Comparison of ENCODE assay signal across 1 cellular context in genomic region chr9:97853056-97853843, GRCh38.
TF ChIP-seq lines count a peak whose summit lies in the region.

Gene FOXE1 (plus strand): TSS chr9:97853226. CDS start chr9:97853915, 689 bp downstream.

TF ChIP-seq in HepG2, 621 proteins besides CTCF, POLR2A, EP300 and RAD21 (continued from another document and continues in another):
- TF ChIP-seq KIAA2018 (CRISPR knock-in tag; IDR thresholded peaks at IDR 0.05; ENCODE audit: borderline replicate concordance) = no peak
- TF ChIP-seq, protein P1, sequence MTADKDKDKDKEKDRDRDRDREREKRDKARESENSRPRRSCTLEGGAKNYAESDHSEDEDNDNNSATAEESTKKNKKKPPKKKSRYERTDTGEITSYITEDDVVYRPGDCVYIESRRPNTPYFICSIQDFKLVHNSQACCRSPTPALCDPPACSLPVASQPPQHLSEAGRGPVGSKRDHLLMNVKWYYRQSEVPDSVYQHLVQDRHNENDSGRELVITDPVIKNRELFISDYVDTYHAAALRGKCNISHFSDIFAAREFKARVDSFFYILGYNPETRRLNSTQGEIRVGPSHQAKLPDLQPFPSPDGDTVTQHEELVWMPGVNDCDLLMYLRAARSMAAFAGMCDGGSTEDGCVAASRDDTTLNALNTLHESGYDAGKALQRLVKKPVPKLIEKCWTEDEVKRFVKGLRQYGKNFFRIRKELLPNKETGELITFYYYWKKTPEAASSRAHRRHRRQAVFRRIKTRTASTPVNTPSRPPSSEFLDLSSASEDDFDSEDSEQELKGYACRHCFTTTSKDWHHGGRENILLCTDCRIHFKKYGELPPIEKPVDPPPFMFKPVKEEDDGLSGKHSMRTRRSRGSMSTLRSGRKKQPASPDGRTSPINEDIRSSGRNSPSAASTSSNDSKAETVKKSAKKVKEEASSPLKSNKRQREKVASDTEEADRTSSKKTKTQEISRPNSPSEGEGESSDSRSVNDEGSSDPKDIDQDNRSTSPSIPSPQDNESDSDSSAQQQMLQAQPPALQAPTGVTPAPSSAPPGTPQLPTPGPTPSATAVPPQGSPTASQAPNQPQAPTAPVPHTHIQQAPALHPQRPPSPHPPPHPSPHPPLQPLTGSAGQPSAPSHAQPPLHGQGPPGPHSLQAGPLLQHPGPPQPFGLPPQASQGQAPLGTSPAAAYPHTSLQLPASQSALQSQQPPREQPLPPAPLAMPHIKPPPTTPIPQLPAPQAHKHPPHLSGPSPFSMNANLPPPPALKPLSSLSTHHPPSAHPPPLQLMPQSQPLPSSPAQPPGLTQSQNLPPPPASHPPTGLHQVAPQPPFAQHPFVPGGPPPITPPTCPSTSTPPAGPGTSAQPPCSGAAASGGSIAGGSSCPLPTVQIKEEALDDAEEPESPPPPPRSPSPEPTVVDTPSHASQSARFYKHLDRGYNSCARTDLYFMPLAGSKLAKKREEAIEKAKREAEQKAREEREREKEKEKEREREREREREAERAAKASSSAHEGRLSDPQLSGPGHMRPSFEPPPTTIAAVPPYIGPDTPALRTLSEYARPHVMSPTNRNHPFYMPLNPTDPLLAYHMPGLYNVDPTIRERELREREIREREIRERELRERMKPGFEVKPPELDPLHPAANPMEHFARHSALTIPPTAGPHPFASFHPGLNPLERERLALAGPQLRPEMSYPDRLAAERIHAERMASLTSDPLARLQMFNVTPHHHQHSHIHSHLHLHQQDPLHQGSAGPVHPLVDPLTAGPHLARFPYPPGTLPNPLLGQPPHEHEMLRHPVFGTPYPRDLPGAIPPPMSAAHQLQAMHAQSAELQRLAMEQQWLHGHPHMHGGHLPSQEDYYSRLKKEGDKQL (CRISPR knock-in tag; IDR thresholded peaks at IDR 0.05; ENCODE audit: low read depth) = no peak
- peak; percentile 77; the same call in 1 of the 2 replicates for TF ChIP-seq ZNF800 (CRISPR knock-in tag; IDR thresholded peaks at IDR 0.05)
- TF ChIP-seq MIER2 (CRISPR knock-in tag; IDR thresholded peaks at IDR 0.05) = no peak
- TF ChIP-seq ZNF652 (CRISPR knock-in tag; IDR thresholded peaks at IDR 0.05; ENCODE audit: borderline replicate concordance, low read depth) = no peak
- no peak for TF ChIP-seq DMAP1 (CRISPR knock-in tag; IDR thresholded peaks at IDR 0.05)
- no peak for TF ChIP-seq ZNF879 (CRISPR knock-in tag; IDR thresholded peaks at IDR 0.05)
- TF ChIP-seq FOXK1 (CRISPR knock-in tag; IDR thresholded peaks at IDR 0.05; ENCODE audit: borderline replicate concordance, low read depth) = no peak
- no peak for TF ChIP-seq HNRNPUL1 (IDR thresholded peaks at IDR 0.05; ENCODE audit: low read depth, low read length)
- TF ChIP-seq, protein P2, sequence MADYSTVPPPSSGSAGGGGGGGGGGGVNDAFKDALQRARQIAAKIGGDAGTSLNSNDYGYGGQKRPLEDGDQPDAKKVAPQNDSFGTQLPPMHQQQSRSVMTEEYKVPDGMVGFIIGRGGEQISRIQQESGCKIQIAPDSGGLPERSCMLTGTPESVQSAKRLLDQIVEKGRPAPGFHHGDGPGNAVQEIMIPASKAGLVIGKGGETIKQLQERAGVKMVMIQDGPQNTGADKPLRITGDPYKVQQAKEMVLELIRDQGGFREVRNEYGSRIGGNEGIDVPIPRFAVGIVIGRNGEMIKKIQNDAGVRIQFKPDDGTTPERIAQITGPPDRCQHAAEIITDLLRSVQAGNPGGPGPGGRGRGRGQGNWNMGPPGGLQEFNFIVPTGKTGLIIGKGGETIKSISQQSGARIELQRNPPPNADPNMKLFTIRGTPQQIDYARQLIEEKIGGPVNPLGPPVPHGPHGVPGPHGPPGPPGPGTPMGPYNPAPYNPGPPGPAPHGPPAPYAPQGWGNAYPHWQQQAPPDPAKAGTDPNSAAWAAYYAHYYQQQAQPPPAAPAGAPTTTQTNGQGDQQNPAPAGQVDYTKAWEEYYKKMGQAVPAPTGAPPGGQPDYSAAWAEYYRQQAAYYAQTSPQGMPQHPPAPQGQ (CRISPR knock-in tag; IDR thresholded peaks at IDR 0.05; ENCODE audit: borderline replicate concordance) = no peak
- no peak for TF ChIP-seq PTBP1 (IDR thresholded peaks at IDR 0.05; ENCODE audit: low read depth, low read length, poor library complexity, severe bottlenecking)
- TF ChIP-seq ZIK1 (CRISPR knock-in tag; IDR thresholded peaks at IDR 0.05; ENCODE audit: borderline replicate concordance, low read depth) = no peak
- no peak for TF ChIP-seq ZNF720 (CRISPR knock-in tag; IDR thresholded peaks at IDR 0.05)
- TF ChIP-seq, protein P3, sequence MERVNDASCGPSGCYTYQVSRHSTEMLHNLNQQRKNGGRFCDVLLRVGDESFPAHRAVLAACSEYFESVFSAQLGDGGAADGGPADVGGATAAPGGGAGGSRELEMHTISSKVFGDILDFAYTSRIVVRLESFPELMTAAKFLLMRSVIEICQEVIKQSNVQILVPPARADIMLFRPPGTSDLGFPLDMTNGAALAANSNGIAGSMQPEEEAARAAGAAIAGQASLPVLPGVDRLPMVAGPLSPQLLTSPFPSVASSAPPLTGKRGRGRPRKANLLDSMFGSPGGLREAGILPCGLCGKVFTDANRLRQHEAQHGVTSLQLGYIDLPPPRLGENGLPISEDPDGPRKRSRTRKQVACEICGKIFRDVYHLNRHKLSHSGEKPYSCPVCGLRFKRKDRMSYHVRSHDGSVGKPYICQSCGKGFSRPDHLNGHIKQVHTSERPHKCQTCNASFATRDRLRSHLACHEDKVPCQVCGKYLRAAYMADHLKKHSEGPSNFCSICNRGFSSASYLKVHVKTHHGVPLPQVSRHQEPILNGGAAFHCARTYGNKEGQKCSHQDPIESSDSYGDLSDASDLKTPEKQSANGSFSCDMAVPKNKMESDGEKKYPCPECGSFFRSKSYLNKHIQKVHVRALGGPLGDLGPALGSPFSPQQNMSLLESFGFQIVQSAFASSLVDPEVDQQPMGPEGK (CRISPR knock-in tag; IDR thresholded peaks at IDR 0.05) = no peak
- TF ChIP-seq, protein P4, sequence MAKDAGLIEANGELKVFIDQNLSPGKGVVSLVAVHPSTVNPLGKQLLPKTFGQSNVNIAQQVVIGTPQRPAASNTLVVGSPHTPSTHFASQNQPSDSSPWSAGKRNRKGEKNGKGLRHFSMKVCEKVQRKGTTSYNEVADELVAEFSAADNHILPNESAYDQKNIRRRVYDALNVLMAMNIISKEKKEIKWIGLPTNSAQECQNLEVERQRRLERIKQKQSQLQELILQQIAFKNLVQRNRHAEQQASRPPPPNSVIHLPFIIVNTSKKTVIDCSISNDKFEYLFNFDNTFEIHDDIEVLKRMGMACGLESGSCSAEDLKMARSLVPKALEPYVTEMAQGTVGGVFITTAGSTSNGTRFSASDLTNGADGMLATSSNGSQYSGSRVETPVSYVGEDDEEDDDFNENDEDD (CRISPR knock-in tag; IDR thresholded peaks at IDR 0.05; ENCODE audit: borderline replicate concordance) = no peak; the same call in 1 of the 2 replicates
- TF ChIP-seq ZFY (CRISPR knock-in tag; IDR thresholded peaks at IDR 0.05) = no peak
- peak; percentile 23; the same call in 1 of the 2 replicates for TF ChIP-seq NFKB2 (CRISPR knock-in tag; IDR thresholded peaks at IDR 0.05; ENCODE audit: borderline replicate concordance)
- no peak for TF ChIP-seq DDIT3 (CRISPR knock-in tag; IDR thresholded peaks at IDR 0.05)
- peak; percentile 19; the same call in 1 of the 2 replicates for TF ChIP-seq GABPB1 (CRISPR knock-in tag; IDR thresholded peaks at IDR 0.05)
- no peak for TF ChIP-seq SRY (CRISPR knock-in tag; IDR thresholded peaks at IDR 0.05)
- TF ChIP-seq EEA1 (CRISPR knock-in tag; IDR thresholded peaks at IDR 0.05; ENCODE audit: borderline replicate concordance) = no peak
- no peak for TF ChIP-seq IKZF1 (IDR thresholded peaks at IDR 0.05)
- no peak for TF ChIP-seq NFRKB (IDR thresholded peaks at IDR 0.05)
- no peak for TF ChIP-seq ARNT (IDR thresholded peaks at IDR 0.05)
- no peak for TF ChIP-seq HINFP (CRISPR knock-in tag; IDR thresholded peaks at IDR 0.05; ENCODE audit: low read depth)
- TF ChIP-seq PAWR (CRISPR knock-in tag; IDR thresholded peaks at IDR 0.05; ENCODE audit: borderline replicate concordance) = no peak
- TF ChIP-seq ATF4 (CRISPR knock-in tag; IDR thresholded peaks at IDR 0.05) = no peak
